In the genomic region with DNA sequence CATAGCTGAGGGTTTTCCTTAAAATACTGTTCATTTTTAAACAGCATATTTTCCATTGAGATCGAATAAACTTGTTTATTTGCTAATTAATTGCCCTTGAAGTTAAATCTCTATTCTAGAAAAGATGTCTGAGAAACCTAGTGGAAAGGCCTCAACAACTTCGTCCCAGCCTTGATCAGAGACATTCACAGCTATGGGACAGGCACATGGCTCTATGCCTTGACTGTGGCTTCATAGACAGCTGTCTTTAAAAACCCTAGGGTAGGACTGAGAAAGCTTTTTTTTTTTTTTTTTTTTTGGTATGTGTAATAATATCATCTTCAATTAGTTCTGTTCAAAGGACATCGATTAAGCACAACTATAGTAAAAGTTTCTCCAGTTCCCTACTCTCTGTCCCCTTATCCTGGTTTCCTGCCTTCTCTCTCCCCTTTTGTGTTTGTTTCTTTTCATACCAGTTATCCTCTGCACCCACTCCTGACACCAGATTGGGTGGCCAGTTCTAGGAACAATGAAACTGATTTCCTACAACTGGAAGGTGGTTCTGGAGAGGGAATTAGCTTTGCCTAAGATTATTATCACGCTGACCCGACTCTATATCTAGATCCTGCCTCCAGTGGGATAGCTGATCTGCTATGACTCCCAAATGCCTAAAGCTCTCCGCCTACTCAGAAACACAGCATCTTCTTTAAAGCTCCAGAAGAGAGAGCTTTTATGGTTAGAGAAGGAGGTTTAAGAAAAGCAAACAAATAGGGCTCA, we compare ENCODE assay signal across 13 cellular contexts. TPM values are rescaled to one million over a fixed set of nuclear protein-coding genes. Genes with fewer than 3 reads are reported as not detected.
DNase-seq lines count a peak whose midpoint lies in the region; ATAC-seq and TF ChIP-seq lines count a peak whose summit lies in the region.
"Had no signal": no experiment of that assay in that cellular context is flagged by ENCODE, and none has a peak within 500 bp of the region (broad histone marks: within the 10 kb centered on the region; RNA-seq: fewer than 3 reads in every experiment).

No MANE protein-coding gene starts in this region.

- ATAC-seq in gastrocnemius medialis (no peak), HG02588 (IDR thresholded peaks at IDR 0.05; ENCODE audit: unreplicated experiment) (no peak), HG02610 (IDR thresholded peaks at IDR 0.05; ENCODE audit: unreplicated experiment) (no peak)

- DNase-seq in GM23248 (peak; percentile 25), NCI-H446 (lab: John Stamatoyannopoulos, UW) (peak; percentile 66 to 71), fibroblast of lung (ENCODE audit: low read depth in 2 of 2) (no peak), gastrocnemius medialis (no peak), SHP77 treated with DMSO at 0.1 percent for 48 hours (lab: John Stamatoyannopoulos, UW) (no peak), SHP77 (lab: John Stamatoyannopoulos, UW) (no peak)
- DNase-seq: activated gamma-delta T cell treated with Interleukin-2 at 50 U/mL for 16 hours; central memory CD4-positive, alpha-beta T cell; NCI-H2081; retina; T-helper 2 cell had no signal

- H2AFZ ChIP-seq in GM23248 (peak overlapping the region; percentile 73), fibroblast of lung (ENCODE audit: low read length) (no peak overlapping the region)

- peaks cover 30% of the 10 kb centered on the region for H3F3A ChIP-seq in GM23248 (ENCODE audit: insufficient read depth)

- H3K4me3 ChIP-seq in GM23248 (no peak overlapping the region), fibroblast of lung (replicated peaks in 1 of 4; ENCODE audit: control extremely low read depth in 1 of 4, insufficient read depth in 1 of 4, low read depth in 3 of 4, low read length in 4 of 4) (peak overlapping the region in 1 of 4 experiments; percentile 27), gastrocnemius medialis (no peak overlapping the region)

- H3K4me1 ChIP-seq in GM23248 (ENCODE audit: insufficient read depth): peaks cover 26% of the 10 kb centered on the region; the same call in 1 of the 2 replicates
- H3K4me1 ChIP-seq in fibroblast of lung (ENCODE audit: control insufficient read depth, extremely low read depth, insufficient read depth, low read length): no peaks in the 10 kb centered on the region
- peaks cover 0 to 10% of the 10 kb centered on the region in 2 donors for H3K4me1 ChIP-seq in gastrocnemius medialis

- no peaks in the 10 kb centered on the region for H3K9me3 ChIP-seq in GM23248 (ENCODE audit: low read depth)
- H3K9me3 ChIP-seq in fibroblast of lung (ENCODE audit: control insufficient read depth, insufficient read depth, low read depth, low read length): no peaks in the 10 kb centered on the region
- H3K9me3 ChIP-seq in gastrocnemius medialis: no peaks in the 10 kb centered on the region

- H3K36me3 ChIP-seq in GM23248 (ENCODE audit: low read depth) (no peaks in the 10 kb centered on the region), fibroblast of lung (ENCODE audit: control insufficient read depth, insufficient read depth, low read length) (no peaks in the 10 kb centered on the region), gastrocnemius medialis (no peaks in the 10 kb centered on the region)

- WGBS in GM23248 (ENCODE audit: low coverage in 1 of 2, low lambda C conversion rate in 2 of 2, missing lambda C conversion rate in 2 of 2), 2 experiments: 83 to 84% methylated on average over 6 of the region's 6 CpGs

- peak overlapping the region; percentile 98; the same call in 1 of the 2 replicates for H3K9ac ChIP-seq in GM23248
- H3K9ac ChIP-seq in fibroblast of lung (ENCODE audit: insufficient read depth, low read length): no peak overlapping the region

- no peaks in the 10 kb centered on the region for H3K9me2 ChIP-seq in GM23248 (ENCODE audit: insufficient read depth)

- no peaks in the 10 kb centered on the region for H3K79me2 ChIP-seq in GM23248 (ENCODE audit: insufficient read depth)
- H3K79me2 ChIP-seq in fibroblast of lung (ENCODE audit: control insufficient read depth, insufficient read depth, low read length): no peaks in the 10 kb centered on the region

- in situ Hi-C loops in GM23248 (cut with MboI): no loop called here
- in situ Hi-C loops in gastrocnemius medialis (cut with MboI; ENCODE audit: low sequenced_read_pairs in 4 of 4): loop anchor here in 2 of 4 donors (10.0 to 25.0 kb wide), 2 partner anchors 144 to 152 kb away; no protein-coding TSS in a partner anchor

- intact Hi-C loops in gastrocnemius medialis (cut with DNase I; ENCODE audit: low total_unique reads): no loop called here

- H4K20me1 ChIP-seq in GM23248 (ENCODE audit: insufficient read depth) (no peaks in the 10 kb centered on the region), fibroblast of lung (ENCODE audit: control insufficient read depth, extremely low read depth, insufficient read depth, low read length) (no peaks in the 10 kb centered on the region)

- H3K27me3 ChIP-seq in GM23248 (replicated peaks; ENCODE audit: insufficient read depth) (no peaks in the 10 kb centered on the region), fibroblast of lung (ENCODE audit: control insufficient read depth, insufficient read depth, low read length) (no peaks in the 10 kb centered on the region), gastrocnemius medialis (peaks cover 0 to 5% (median 0%) of the 10 kb centered on the region in 3 donors)

- TF ChIP-seq POLR2A in gastrocnemius medialis (IDR thresholded peaks at IDR 0.05): no peak

- no peak overlapping the region for H3K4me2 ChIP-seq in GM23248 (ENCODE audit: unreplicated experiment)
- H3K4me2 ChIP-seq in fibroblast of lung (ENCODE audit: extremely low read depth, insufficient read depth, low read length): peak overlapping the region; percentile 69

- peak overlapping the region; percentile 98 for H3K27ac ChIP-seq in GM23248
- peak overlapping the region; percentile 44 for H3K27ac ChIP-seq in fibroblast of lung (ENCODE audit: insufficient read depth, low read length)
- H3K27ac ChIP-seq in gastrocnemius medialis: peak overlapping the region; percentile 46 to 77 (median 72)

- no peak for TF ChIP-seq CTCF in fibroblast of lung (conservative IDR thresholded peaks at IDR 0.05 in 1 of 2, IDR thresholded peaks at IDR 0.05 in 1 of 2; ENCODE audit: low read depth in 1 of 2, low read length in 2 of 2)
- TF ChIP-seq CTCF in gastrocnemius medialis (IDR thresholded peaks at IDR 0.05 in 4 of 5, conservative IDR thresholded peaks at IDR 0.05 in 1 of 5): no peak

RNA-seq across cellular contexts. Expression of gene SOCS2, which starts 20.3 kb away (rescaled TPM):
- total RNA-seq in GM23248 (2014; rRNA removed; shearing (Covaris generic)): 72.6 and 80.2 TPM in 2 replicates
- 52.4 and 52.8 TPM in 2 replicates for polyA plus RNA-seq in GM23248 (2016; fragmentation: Nextera tagmentation; extraction: Ambion mirVana)
- 75.5 and 105 TPM in 2 replicates for total RNA-seq in fibroblast of lung
- polyA plus RNA-seq in fibroblast of lung: 69.1 and 113 TPM in 2 replicates
- polyA plus RNA-seq in fibroblast of lung (2012): 45.4 and 69.0 TPM in 2 replicates
- polyA minus RNA-seq in fibroblast of lung (ENCODE audit: low replicate concordance): 26.7 and 43.3 TPM in 2 replicates
- 10 to 100 TPM in 1 of 4 donors, 1 to 10 TPM in 3; 4.3 to 14.9 (median 5.3) TPM for total RNA-seq in gastrocnemius medialis

Comparison
In these comparisons a context has a peak if more than half of its experiments do, and no peak if none do; other contexts are left out.
1. DNase-seq: peak in GM23248 (single experiment) and NCI-H446 (2 of 2); none in fibroblast of lung (0 of 2), gastrocnemius medialis (0 of 2), SHP77 treated with DMSO at 0.1 percent for 48 hours (single experiment) and SHP77 (0 of 2).
2. H3K27ac ChIP-seq: peak in every context shown above with its lines; median percentile 98 in GM23248; 72 in gastrocnemius medialis; 44 in fibroblast of lung.